In the genomic region with DNA sequence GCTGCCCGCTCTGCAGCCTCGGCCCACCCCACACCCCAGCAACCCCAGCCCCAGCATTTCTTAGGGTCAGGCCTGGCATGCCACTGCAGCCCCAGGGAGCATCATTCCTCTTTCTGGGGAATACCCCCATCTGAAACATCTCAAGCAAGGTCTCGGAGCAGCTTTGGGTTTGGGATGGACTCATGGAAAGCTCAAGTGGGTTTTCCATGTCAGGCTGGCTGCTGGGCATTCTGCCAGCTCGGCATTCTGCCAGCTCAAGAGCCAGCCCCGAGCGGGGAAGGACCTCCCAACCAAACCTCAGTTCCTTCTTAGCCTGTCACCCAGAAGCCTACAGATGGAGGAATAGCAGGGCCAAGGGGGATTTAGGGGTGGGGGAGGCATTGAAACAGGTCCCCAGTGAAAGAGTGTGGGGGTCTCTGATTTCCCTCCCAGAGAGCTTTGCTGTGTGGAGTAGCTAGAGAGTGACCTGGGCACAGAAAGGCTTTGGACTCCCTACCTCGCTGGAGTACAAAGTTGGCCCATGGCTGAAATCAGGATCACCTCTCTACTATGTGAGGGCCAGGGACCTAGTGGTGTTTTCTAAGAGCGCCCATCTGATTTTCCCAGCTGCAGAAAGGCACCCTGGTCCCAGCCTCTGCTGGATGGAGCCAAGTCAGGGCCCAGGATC, we compare ENCODE assay signal across 1 cellular context.
TF ChIP-seq lines count a peak whose summit lies in the region.

No MANE protein-coding gene starts in this region.

TF ChIP-seq in HepG2, 621 proteins besides CTCF, POLR2A, EP300 and RAD21:
- TF ChIP-seq ZNF724P (CRISPR knock-in tag; IDR thresholded peaks at IDR 0.05; ENCODE audit: borderline replicate concordance) (no peak), KMT2B (CRISPR knock-in tag; IDR thresholded peaks at IDR 0.05) (0 out of 2 replicates have a peak, but pooled peaks have one; percentile 13), POLR2AphosphoS5 (IDR thresholded peaks at IDR 0.05; ENCODE audit: low read depth, low read length) (0 out of 2 replicates have a peak, but pooled peaks have one; percentile 28), AKAP8 (CRISPR knock-in tag; IDR thresholded peaks at IDR 0.05) (0 out of 2 replicates have a peak, but pooled peaks have one; percentile 41)
- TF ChIP-seq, protein P1, sequence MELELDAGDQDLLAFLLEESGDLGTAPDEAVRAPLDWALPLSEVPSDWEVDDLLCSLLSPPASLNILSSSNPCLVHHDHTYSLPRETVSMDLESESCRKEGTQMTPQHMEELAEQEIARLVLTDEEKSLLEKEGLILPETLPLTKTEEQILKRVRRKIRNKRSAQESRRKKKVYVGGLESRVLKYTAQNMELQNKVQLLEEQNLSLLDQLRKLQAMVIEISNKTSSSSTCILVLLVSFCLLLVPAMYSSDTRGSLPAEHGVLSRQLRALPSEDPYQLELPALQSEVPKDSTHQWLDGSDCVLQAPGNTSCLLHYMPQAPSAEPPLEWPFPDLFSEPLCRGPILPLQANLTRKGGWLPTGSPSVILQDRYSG (CRISPR knock-in tag; IDR thresholded peaks at IDR 0.05), result 0 out of 2 replicates have a peak, but pooled peaks have one; percentile 41
